20 cellular contexts compared by ENCODE assay signal in genomic region chr3:13325092-13325491, GRCh38.
A peak's percentile ranks its signal among the peaks of the same experiment; 100 is the strongest.
DNase-seq lines count a peak whose midpoint lies in the region; ATAC-seq and TF ChIP-seq lines count a peak whose summit lies in the region.
"Had no signal": no experiment of that assay in that cellular context is flagged by ENCODE, and none has a peak within 500 bp of the region (broad histone marks: within the 10 kb centered on the region; RNA-seq: fewer than 3 reads in every experiment).

No MANE protein-coding gene starts in this region.

- H3K36me3 Mint-ChIP-seq in endodermal cell (ENCODE audit: low read depth), result peaks cover 24% of the 10 kb centered on the region

- H3K9ac ChIP-seq in endodermal cell (ENCODE audit: extremely low read depth, low read length, poor library complexity, severe bottlenecking) (no peak overlapping the region), mammary epithelial cell (ENCODE audit: insufficient read depth, low read length) (no peak overlapping the region)
- H3K9ac ChIP-seq: GM23248 had no signal

- DNase-seq in EH (ENCODE audit: low read depth) (peak; percentile 23), NCI-H526 (lab: John Stamatoyannopoulos, UW) (peak; percentile 60 to 86), endodermal cell (no peak), NCI-H1436 (lab: John Stamatoyannopoulos, UW) (no peak), mammary epithelial cell (no peak)
- DNase-seq in stimulated activated naive CD4-positive, alpha-beta T cell (lab: John Stamatoyannopoulos, UW), result no peak
- DNase-seq: activated CD4-positive, alpha-beta T cell treated with anti-CD3 and anti-CD28 coated beads, Interleukin-2, amount 10 ng/mL, durations not matched to agents 24 days and 14 days; body of pancreas; C1 segment of cervical spinal cord; DMS79 treated with DMSO at 0.1 percent for 48 hours; dorsolateral prefrontal cortex; GM23248; hippocampal formation; KG1; left colon; NCI-H510A; T1000 had no signal

- peak; percentile 64 for ATAC-seq in GM19328 (IDR thresholded peaks at IDR 0.05; ENCODE audit: unreplicated experiment)
- ATAC-seq: left colon had no signal

- no peak overlapping the region for H3K4me2 ChIP-seq in mammary epithelial cell (ENCODE audit: insufficient read depth, low read depth, low read length)

- CTCF ChIA-PET in mammary epithelial cell (lab: Charles Lee; ENCODE audit: low non-redundant PET), result no interaction called here

- no TSS peak for BruUV-seq in mammary epithelial cell (replicated peaks; lab: Mats Ljungman, UMichigan)

- H3K9me3 ChIP-seq in endodermal cell (ENCODE audit: control insufficient read depth, low read length) (no peaks in the 10 kb centered on the region), mammary epithelial cell (replicated peaks; ENCODE audit: insufficient read depth, low read length) (no peaks in the 10 kb centered on the region)
- H3K9me3 ChIP-seq: body of pancreas had no signal

- H3K4me1 ChIP-seq in endodermal cell (ENCODE audit: control insufficient read depth, insufficient read depth, low read length) (no peaks in the 10 kb centered on the region), mammary epithelial cell (ENCODE audit: insufficient read depth, low read length) (no peaks in the 10 kb centered on the region)

- intact Hi-C loops in mammary epithelial cell (cut with micrococcal nuclease), result no loop called here

- no peaks in the 10 kb centered on the region for H3K4me1 Mint-ChIP-seq in endodermal cell
- H3K4me1 Mint-ChIP-seq: activated CD4-positive, alpha-beta T cell treated with anti-CD3 and anti-CD28 coated beads, Interleukin-2, amount 10 ng/mL, durations not matched to agents 24 days and 14 days had no signal

- H3K27ac Mint-ChIP-seq in endodermal cell, result peak overlapping the region; percentile 55
- H3K27ac Mint-ChIP-seq: activated CD4-positive, alpha-beta T cell treated with anti-CD3 and anti-CD28 coated beads, Interleukin-2, amount 10 ng/mL, durations not matched to agents 24 days and 14 days; activated T-helper 2 cell treated with anti-CD3 and anti-CD28 coated beads, Interferon-gamma antibody, Interleukin-2, Interleukin-4, amounts not matched to agents 10 μg/mL and 5 μg/mL and 100 μg/mL, durations not matched to agents 14 hours and 24 hours and 36 hours had no signal

- in situ Hi-C loops in mammary epithelial cell (cut with MboI; ENCODE audit: low sequenced_read_pairs in 2 of 2), result no loop called here

- H2AFZ ChIP-seq in mammary epithelial cell (ENCODE audit: low read depth, low read length), result no peak overlapping the region
- H2AFZ ChIP-seq: GM23248 had no signal

- H3K9me3 Mint-ChIP-seq in endodermal cell, result no peaks in the 10 kb centered on the region
- H3K9me3 Mint-ChIP-seq: activated CD4-positive, alpha-beta T cell treated with anti-CD3 and anti-CD28 coated beads, Interleukin-2, amount 10 ng/mL, durations not matched to agents 24 days and 14 days; activated T-helper 2 cell treated with anti-CD3 and anti-CD28 coated beads, Interferon-gamma antibody, Interleukin-2, Interleukin-4, amounts not matched to agents 10 μg/mL and 5 μg/mL and 100 μg/mL, durations not matched to agents 14 hours and 24 hours and 36 hours had no signal

- no peak overlapping the region for H3K4me3 ChIP-seq in endodermal cell (ENCODE audit: low read length)
- H3K4me3 ChIP-seq in mammary epithelial cell (replicated peaks in 1 of 3; ENCODE audit: insufficient read depth in 1 of 3, low read depth in 2 of 3, low read length in 3 of 3), result no peak overlapping the region
- H3K4me3 ChIP-seq: body of pancreas, dorsolateral prefrontal cortex, GM23248 had no signal

- no peaks in the 10 kb centered on the region for H3K79me2 ChIP-seq in mammary epithelial cell (ENCODE audit: insufficient read depth, low read length)

- TF ChIP-seq CTCF in endodermal cell (conservative IDR thresholded peaks at IDR 0.05) (no peak), mammary epithelial cell (conservative IDR thresholded peaks at IDR 0.05 in 1 of 2, IDR thresholded peaks at IDR 0.05 in 1 of 2; ENCODE audit: extremely low read depth in 1 of 2, insufficient read depth in 1 of 2, low read depth in 1 of 2, low read length in 2 of 2) (no peak)

- H3K4me3 Mint-ChIP-seq in endodermal cell, result no peak overlapping the region
- H3K4me3 Mint-ChIP-seq: activated CD4-positive, alpha-beta T cell treated with anti-CD3 and anti-CD28 coated beads, Interleukin-2, amount 10 ng/mL, durations not matched to agents 24 days and 14 days had no signal

- H3K27ac ChIP-seq in endodermal cell (ENCODE audit: low read depth, low read length) (no peak overlapping the region), mammary epithelial cell (ENCODE audit: insufficient read depth, low read depth, low read length) (no peak overlapping the region)
- H3K27ac ChIP-seq: dorsolateral prefrontal cortex, GM23248, HL-60 had no signal

- dilution Hi-C loops in mammary epithelial cell (cut with HindIII; ENCODE audit: low sequenced_read_pairs), result no loop called here

- no peaks in the 10 kb centered on the region for H4K20me1 ChIP-seq in mammary epithelial cell (ENCODE audit: insufficient read depth, low read length)

- H3K27me3 Mint-ChIP-seq in endodermal cell (ENCODE audit: insufficient read depth), result no peaks in the 10 kb centered on the region
- H3K27me3 Mint-ChIP-seq: activated CD4-positive, alpha-beta T cell treated with anti-CD3 and anti-CD28 coated beads, Interleukin-2, amount 10 ng/mL, durations not matched to agents 24 days and 14 days had no signal

- WGBS in endodermal cell (ENCODE audit: insufficient coverage in 1 of 2, insufficient read length in 1 of 2), 2 experiments, result 90 to 100% methylated on average over 4 to 5 of the region's 5 CpGs
- 70% methylated on average over 4 of the region's 5 CpGs for WGBS in mammary epithelial cell (ENCODE audit: low coverage, missing lambda C conversion rate)

- H3K36me3 ChIP-seq in endodermal cell (ENCODE audit: control insufficient read depth, insufficient read depth, low read length) (peaks cover 26% of the 10 kb centered on the region), mammary epithelial cell (ENCODE audit: insufficient read depth, low read length) (no peaks in the 10 kb centered on the region)

- no peaks in the 10 kb centered on the region for H3K27me3 ChIP-seq in endodermal cell (ENCODE audit: control insufficient read depth, insufficient read depth, low read length, poor library complexity, severe bottlenecking)
- H3K27me3 ChIP-seq in mammary epithelial cell (ENCODE audit: insufficient read depth, low read length), result no peaks in the 10 kb centered on the region
- H3K27me3 ChIP-seq: body of pancreas, dorsolateral prefrontal cortex had no signal

Comparison
In these comparisons a context has a peak if more than half of its experiments do, and no peak if none do; other contexts are left out.
1. DNase-seq: peak in EH (single experiment) and NCI-H526 (2 of 2); none in endodermal cell (single experiment), stimulated activated naive CD4-positive, alpha-beta T cell (0 of 6), NCI-H1436 (single experiment) and mammary epithelial cell (single experiment).